Comparison of ENCODE assay signal across 22 cellular contexts in genomic region chr11:43751726-43752125, GRCh38.
"Had no signal": no experiment of that assay in that cellular context is flagged by ENCODE, and none has a peak within 500 bp of the region (broad histone marks: within the 10 kb centered on the region; RNA-seq: fewer than 3 reads in every experiment).

No MANE protein-coding gene starts in this region.

- H3K9me3 ChIP-seq: SJSA1 had no signal

- H3K4me1 ChIP-seq: SJSA1 had no signal

- DNase-seq: activated CD4-positive, alpha-beta memory T cell treated with anti-CD3 and anti-CD28 coated beads, Interleukin-2, amount 10 ng/mL, durations not matched to agents 7 days and 5 days; activated CD4-positive, alpha-beta T cell treated with anti-CD3 and anti-CD28 coated beads for 36 hours; activated CD4-positive, alpha-beta T cell treated with anti-CD3 and anti-CD28 coated beads, Interleukin-2, amount 50 U/mL, for 1 hour; activated gamma-delta T cell; activated naive CD4-positive, alpha-beta T cell treated with anti-CD3 and anti-CD28 coated beads for 36 hours; activated T-cell treated with anti-CD3 and anti-CD28 coated beads for 4 hours; activated T-cell treated with anti-CD3 and anti-CD28 coated beads, Interleukin-2, amount 50 U/mL, for 48 hours; amygdala; NCI-H1105 treated with DMSO at 0.1 percent for 48 hours; NCI-H1436 treated with DMSO at 0.1 percent for 48 hours; NCI-H187; NCI-H2081; NCI-H510A; NCI-H526 treated with DMSO at 0.1 percent for 48 hours; NCI-H82; NK-92 treated with Interleukin-12 subunit alpha and Interleukin-12 subunit beta, amount 100 ng/mL, for 24 hours; OCI-M1; RPMI8226; T-helper 17 cell; T1000; WERI-Rb-1 had no signal

- H3K27ac ChIP-seq: SJSA1, WERI-Rb-1 had no signal

- H3K36me3 ChIP-seq: WERI-Rb-1 had no signal

- H3K4me3 ChIP-seq: SJSA1 had no signal

- H3K27me3 ChIP-seq: SJSA1 had no signal
